In the genomic region with DNA sequence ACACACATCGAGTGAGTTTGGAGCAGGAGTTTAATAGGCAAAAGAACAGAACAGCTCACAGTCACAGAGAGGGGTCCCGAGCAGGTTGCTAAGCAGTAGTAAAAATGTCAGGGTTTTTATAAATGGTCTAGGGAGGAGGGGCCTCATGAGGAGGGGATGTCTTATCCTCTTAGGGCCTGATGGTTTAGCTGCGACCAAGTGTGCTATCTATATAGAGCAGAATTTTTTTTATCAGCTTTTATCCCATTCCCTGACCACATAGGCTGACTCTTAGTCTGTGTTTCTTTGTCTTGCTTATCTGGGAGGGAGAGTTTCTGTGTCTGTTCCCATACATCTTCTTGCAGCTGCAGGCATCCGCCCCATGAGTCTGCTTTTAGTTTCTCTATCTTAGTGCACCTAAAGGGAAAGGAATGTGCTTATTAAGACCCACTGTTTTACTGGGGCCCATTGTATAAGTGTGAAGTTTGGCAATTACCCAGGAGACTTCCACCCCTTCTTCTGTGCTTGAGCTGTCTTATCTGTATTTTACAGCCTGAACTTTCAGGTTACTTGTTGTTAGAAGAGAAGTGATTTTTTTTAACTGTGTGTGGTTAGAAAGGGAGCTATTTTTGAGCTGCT, we compare ENCODE assay signal across 8 cellular contexts. TPM values are rescaled to one million over a fixed set of nuclear protein-coding genes. Genes with fewer than 3 reads are reported as not detected.
DNase-seq lines count a peak whose midpoint lies in the region; ATAC-seq, FAIRE-seq and TF ChIP-seq lines count a peak whose summit lies in the region.

No MANE protein-coding gene starts in this region.

- no peak for TF ChIP-seq CTCF in bronchial epithelial cell (IDR thresholded peaks at IDR 0.05; ENCODE audit: insufficient read depth, low read length, severe bottlenecking)

- H3K4me3 ChIP-seq in bronchial epithelial cell (ENCODE audit: low read depth, low read length), result no peak overlapping the region
- no peak overlapping the region for H3K4me3 ChIP-seq in mucosa of stomach (ENCODE audit: low read length)

- no peaks in the 10 kb centered on the region for H3K9me3 ChIP-seq in mucosa of stomach (ENCODE audit: control insufficient read depth, low read length)

- no peak for FAIRE-seq in bronchial epithelial cell (lab: Jason Lieb, UNC)

- peak; percentile 42 for ATAC-seq in GM18861 (IDR thresholded peaks at IDR 0.05; ENCODE audit: unreplicated experiment)
- no peak for ATAC-seq in HG02981 (IDR thresholded peaks at IDR 0.05; ENCODE audit: unreplicated experiment)
- no peak for ATAC-seq in HG03280 (IDR thresholded peaks at IDR 0.05; ENCODE audit: unreplicated experiment)

- peaks cover 56% of the 10 kb centered on the region for H3K4me1 ChIP-seq in mucosa of stomach (ENCODE audit: control insufficient read depth, insufficient read depth, low read length)

- H3K9ac ChIP-seq in mucosa of stomach (ENCODE audit: low read length), result peak overlapping the region; percentile 45

- H3K27me3 ChIP-seq in bronchial epithelial cell (ENCODE audit: control insufficient read depth, insufficient read depth, low read length) (no peaks in the 10 kb centered on the region), mucosa of stomach (ENCODE audit: control insufficient read depth, insufficient read depth, low read length) (no peaks in the 10 kb centered on the region)

- DNase-seq in HT-29 (ENCODE audit: low spot score) (peak; percentile 81), bronchial epithelial cell (ENCODE audit: low read depth) (peak; percentile 73), cortex of kidney (lab: John Stamatoyannopoulos, UW) (no peak), anterior cingulate cortex (lab: John Stamatoyannopoulos, UW) (no peak)

- H3K36me3 ChIP-seq in bronchial epithelial cell (ENCODE audit: control insufficient read depth, insufficient read depth, low read length) (peaks cover 6% of the 10 kb centered on the region), mucosa of stomach (ENCODE audit: control insufficient read depth, insufficient read depth, low read length) (peaks cover 5% of the 10 kb centered on the region)

RNA-seq across cellular contexts. Expression of a gene that starts 30.4 kb away (rescaled TPM):
- 21.5 and 25.8 TPM in 2 replicates for total RNA-seq in HT-29 (2014; rRNA removed; shearing (Covaris generic))
- 8.3 and 9.5 TPM in 2 replicates for total RNA-seq in bronchial epithelial cell

RNA-seq across cellular contexts. Expression of a gene that starts 57.1 kb away (rescaled TPM):
- 460 and 510 TPM in 2 replicates for total RNA-seq in HT-29 (2014; rRNA removed; shearing (Covaris generic))
- 15.0 and 26.4 TPM in 2 replicates for total RNA-seq in bronchial epithelial cell

Comparison
In these comparisons a context has a peak if more than half of its experiments do, and no peak if none do; other contexts are left out.
1. DNase-seq: peak in HT-29 (single experiment) and bronchial epithelial cell (single experiment); none in cortex of kidney (single experiment) and anterior cingulate cortex (0 of 58).
2. RNA of a gene that starts 57.1 kb away (total RNA-seq): 460 to 510 TPM in HT-29; 15.0 to 26.4 TPM in bronchial epithelial cell; every median in the first group is over 10 times any median in the second.